8 cellular contexts compared by ENCODE assay signal in genomic region chr17:43766413-43767052, GRCh38. TPM values are rescaled to one million over a fixed set of nuclear protein-coding genes. Genes with fewer than 3 reads are reported as not detected.
DNase-seq lines count a peak whose midpoint lies in the region; ATAC-seq, FAIRE-seq and TF ChIP-seq lines count a peak whose summit lies in the region.

No MANE protein-coding gene starts in this region.

- peaks cover 0 to 24% (median 0%) of the 10 kb centered on the region in 11 experiments; a peak in 3 of 22 replicates for H4K20me1 ChIP-seq in BLaER1 treated with 17β-estradiol and CSF1 and Interleukin-3, amounts not matched to agents 10 nM and 100 nM
- H4K20me1 ChIP-seq in GM23338 (replicated peaks; ENCODE audit: insufficient read depth) (no peaks in the 10 kb centered on the region), K562 (replicated peaks; ENCODE audit: control insufficient read depth, insufficient read depth, low read length) (peaks cover 5% of the 10 kb centered on the region; the same call in 1 of the 2 replicates)

- H3K4me2 ChIP-seq in BLaER1 treated with 17β-estradiol and CSF1 and Interleukin-3, amounts not matched to agents 10 nM and 100 nM: peak overlapping the region in 6 of 11 experiments; percentile 79 to 98 (median 92); a peak in 12 of 22 replicates
- H3K4me2 ChIP-seq in GM23338 (no peak overlapping the region), K562 (ENCODE audit: insufficient read depth, low read length) (no peak overlapping the region)

- no peaks in the 10 kb centered on the region for H3F3A ChIP-seq in GM23338 (replicated peaks; ENCODE audit: low read depth)

- TF ChIP-seq RAD21 in K562 (CRISPR knock-in tag; conservative IDR thresholded peaks at IDR 0.05 in 1 of 2, IDR thresholded peaks at IDR 0.05 in 1 of 2): peak in 1 of 2 experiments; percentile 38; a peak in 2 of 4 replicates

- no peaks in the 10 kb centered on the region for H3K27me3 ChIP-seq in BLaER1 treated with 17β-estradiol and CSF1 and Interleukin-3, amounts not matched to agents 10 nM and 100 nM
- H3K27me3 ChIP-seq in GM23338 (ENCODE audit: insufficient read depth) (no peaks in the 10 kb centered on the region), K562 (ENCODE audit: control insufficient read depth in 2 of 2, insufficient read depth in 2 of 2, low read length in 2 of 2) (peaks cover 3 to 10% of the 10 kb centered on the region in 2 experiments; a peak in 3 of 5 replicates)

- peak; percentile 94 for FAIRE-seq in K562 (lab: Jason Lieb, UNC)

- no peak overlapping the region; a peak in 1 of 22 replicates for H3K9ac ChIP-seq in BLaER1 treated with 17β-estradiol and CSF1 and Interleukin-3, amounts not matched to agents 10 nM and 100 nM
- no peak overlapping the region for H3K9ac ChIP-seq in K562 (ENCODE audit: insufficient read depth in 1 of 2, low read depth in 2 of 2, low read length in 2 of 2)

- H3K9me3 ChIP-seq in BLaER1 treated with 17β-estradiol and CSF1 and Interleukin-3, amounts not matched to agents 10 nM and 100 nM (replicated peaks in 1 of 11): peaks cover 0 to 14% (median 0%) of the 10 kb centered on the region in 11 experiments; a peak in 2 of 22 replicates
- no peaks in the 10 kb centered on the region for H3K9me3 ChIP-seq in K562 (replicated peaks; ENCODE audit: control insufficient read depth, insufficient read depth, low read depth, low read length)

- no peak for TF ChIP-seq POLR2A in K562 (conservative IDR thresholded peaks at IDR 0.05)

- peak overlapping the region in 5 of 11 experiments; percentile 51 to 87 (median 83); a peak in 6 of 22 replicates for H3K27ac ChIP-seq in BLaER1 treated with 17β-estradiol and CSF1 and Interleukin-3, amounts not matched to agents 10 nM and 100 nM
- H3K27ac ChIP-seq in GM23338 (ENCODE audit: low read depth) (no peak overlapping the region), RWPE1 (no peak overlapping the region), K562 (ENCODE audit: extremely low read depth, low read depth, low read length) (no peak overlapping the region)

- DNase-seq in GM23338 (ENCODE audit: low spot score) (peak; percentile 93), RWPE1 (ENCODE audit: low spot score) (peak; percentile 56), K562 (ENCODE audit: extremely low read depth in 1 of 4, low spot score in 3 of 4) (peak; percentile 63 to 74 (median 67)), left lobe of liver (ENCODE audit: low spot score) (no peak), ecto neural progenitor cell (ENCODE audit: low spot score) (no peak)
- peak in 2 of 3 donors; percentile 9 to 38 for DNase-seq in stimulated activated CD4-positive, alpha-beta T cell treated with anti-CD3 and anti-CD28 coated beads, TNF-alpha, amount 100 ng/mL, for 1 hour (ENCODE audit: low read depth in 3 of 3, low spot score in 1 of 3)

- BruUV-seq in K562 (replicated peaks; lab: Mats Ljungman, UMichigan): no TSS peak

- no peak overlapping the region for H3K4me3 Mint-ChIP-seq in GM23338

- H3K9me1 ChIP-seq in K562 (ENCODE audit: control insufficient read depth, insufficient read depth, low read length): no peaks in the 10 kb centered on the region

- no peaks in the 10 kb centered on the region for H3K9me3 Mint-ChIP-seq in GM23338

- peaks cover 14% of the 10 kb centered on the region; the same call in 2 of the 3 replicates for H3K36me3 Mint-ChIP-seq in GM23338 (ENCODE audit: low read depth)

- WGBS in K562 (ENCODE audit: insufficient coverage, low coverage, missing lambda C conversion rate): 23% methylated on average over 7 of the region's 7 CpGs

- peaks cover 17 to 72% (median 44%) of the 10 kb centered on the region in 11 experiments; a peak in 21 of 22 replicates for H3K36me3 ChIP-seq in BLaER1 treated with 17β-estradiol and CSF1 and Interleukin-3, amounts not matched to agents 10 nM and 100 nM
- H3K36me3 ChIP-seq in GM23338 (ENCODE audit: insufficient read depth): no peaks in the 10 kb centered on the region
- peaks cover 9% of the 10 kb centered on the region; the same call in 1 of the 3 replicates for H3K36me3 ChIP-seq in K562 (ENCODE audit: control insufficient read depth, insufficient read depth, low read length)

- peaks cover 14 to 72% (median 53%) of the 10 kb centered on the region in 10 experiments for H3K4me1 ChIP-seq in BLaER1 treated with 17β-estradiol and CSF1 and Interleukin-3, amounts not matched to agents 10 nM and 100 nM
- H3K4me1 ChIP-seq in GM23338 (ENCODE audit: insufficient read depth) (no peaks in the 10 kb centered on the region), K562 (replicated peaks in 1 of 2; ENCODE audit: control insufficient read depth in 2 of 2, insufficient read depth in 2 of 2, low read length in 2 of 2) (peaks cover 0 to 3% of the 10 kb centered on the region in 2 experiments; a peak in 3 of 5 replicates)

- ATAC-seq in GM23338 (peak; percentile 80), K562 (peak; percentile 76), left lobe of liver (peak; percentile 31), HG02763 (IDR thresholded peaks at IDR 0.05; ENCODE audit: unreplicated experiment) (no peak)

- peak; percentile 93 to 98 for TF ChIP-seq CTCF in GM23338 (conservative IDR thresholded peaks at IDR 0.05; ENCODE audit: low read depth in 2 of 2)
- TF ChIP-seq CTCF in RWPE1 (conservative IDR thresholded peaks at IDR 0.05; ENCODE audit: low read depth): peak; percentile 91
- TF ChIP-seq CTCF in K562 (IDR thresholded peaks at IDR 0.05 in 2 of 3, conservative IDR thresholded peaks at IDR 0.05 in 1 of 3; ENCODE audit: insufficient read depth in 2 of 3, low read depth in 1 of 3, low read length in 3 of 3): peak; percentile 75 to 87 (median 80)

- H3K4me3 ChIP-seq in BLaER1 treated with 17β-estradiol and CSF1 and Interleukin-3, amounts not matched to agents 10 nM and 100 nM: no peak overlapping the region
- no peak overlapping the region for H3K4me3 ChIP-seq in GM23338
- H3K4me3 ChIP-seq in K562: no peak overlapping the region

- H3K9me2 ChIP-seq in GM23338 (ENCODE audit: insufficient read depth): no peaks in the 10 kb centered on the region

- H3K27me3 Mint-ChIP-seq in GM23338 (ENCODE audit: insufficient read depth, low read depth, poor library complexity): peaks cover 3% of the 10 kb centered on the region

- in situ Hi-C loops in K562 (cut with MboI): no loop called here

- POLR2A ChIA-PET in RWPE1 (lab: Yijun Ruan, JAX; ENCODE audit: low non-redundant PET): no interaction called here
- POLR2A ChIA-PET in K562 (lab: Yijun Ruan, JAX): interaction anchor here (0.6 to 1.2 kb wide), 4 partner anchors 72 to 354 kb away, joined by 3 to 4 read pairs (median 3); no protein-coding TSS in a partner anchor

- no peak overlapping the region for H3K27ac Mint-ChIP-seq in GM23338

- no peak overlapping the region for H2AFZ ChIP-seq in GM23338
- no peak overlapping the region for H2AFZ ChIP-seq in K562 (ENCODE audit: low read depth, low read length)

- CTCF ChIA-PET in RWPE1 (lab: Yijun Ruan, JAX) (interaction anchor here (0.6 to 2.1 kb wide), 12 partner anchors 10 to 249 kb away, joined by 3 to 15 read pairs (median 5); no protein-coding TSS in a partner anchor), K562 (lab: Yijun Ruan, JAX; ENCODE audit: low intra/inter-chr PET ratio) (interaction anchor here (0.7 to 11.2 kb wide), 6 partner anchors 73 to 222 kb away, joined by 3 to 310 read pairs (median 4); no protein-coding TSS in a partner anchor)

- intact Hi-C loops in K562 (cut with micrococcal nuclease): no loop called here

- H3K4me1 Mint-ChIP-seq in GM23338: peaks cover 4% of the 10 kb centered on the region

- no peak for TF ChIP-seq EP300 in K562 (IDR thresholded peaks at IDR 0.05; ENCODE audit: low read length)

- no peaks in the 10 kb centered on the region for H3K79me2 ChIP-seq in GM23338 (replicated peaks; ENCODE audit: insufficient read depth)
- no peaks in the 10 kb centered on the region for H3K79me2 ChIP-seq in K562 (ENCODE audit: control insufficient read depth, insufficient read depth, low read length)

RNA-seq across cellular contexts. Expression of gene SOST, which starts 7.9 kb away (rescaled TPM):
- 0.31 TPM in 1 of 2 replicates, not detected in the other for total RNA-seq in GM23338 (2014; rRNA removed; shearing (Covaris generic))
- polyA plus RNA-seq in GM23338 (2016; fragmentation: Nextera tagmentation; extraction: Ambion mirVana) (not detected in 2 replicates), K562 (2011; rRNA removed) (not detected in 2 replicates), K562 (2014; fragmentation: Illumina TruSeq; extraction: Trizol) (not detected in 2 replicates), K562 (2014; fragmentation: Nextera tagmentation; extraction: Ambion mirVana) (not detected), K562 (2014; rRNA removed) (not detected in 2 replicates)
- total RNA-seq in K562 (2011; cell fraction: chromatin; rRNA removed; ENCODE audit: low replicate concordance): not detected in 2 replicates
- not detected in 2 replicates for total RNA-seq in K562 (2011; cell fraction: nucleolus; rRNA removed)
- not detected in 2 replicates for total RNA-seq in K562 (2011; cell fraction: nucleoplasm; rRNA removed)
- total RNA-seq in K562 (2014; rRNA removed) (not detected in 2 replicates), K562 (2014; rRNA removed; fragmentation: Illumina TruSeq; extraction: Trizol) (not detected in 2 replicates), K562 (2015; rRNA removed; fragmentation: Illumina TruSeq; extraction: Trizol) (not detected in 2 replicates), K562 (2021) (not detected in 2 replicates), left lobe of liver (not detected)
- polyA plus RNA-seq in K562 (2011; cell fraction: cytosol; rRNA removed): not detected in 2 replicates
- polyA plus RNA-seq in K562 (2011; cell fraction: nucleus; rRNA removed): not detected in 2 replicates
- polyA plus RNA-seq in K562 (2012): 0.06 TPM in 1 of 2 replicates, not detected in the other
- polyA minus RNA-seq in K562 (2011; rRNA and poly(A)+ RNA removed): not detected in 2 replicates
- not detected in 2 replicates for polyA minus RNA-seq in K562 (2011; cell fraction: cytosol; rRNA and poly(A)+ RNA removed)
- not detected in 2 replicates for polyA minus RNA-seq in K562 (2011; cell fraction: nucleus; rRNA and poly(A)+ RNA removed)

RNA-seq across cellular contexts. Expression of gene DUSP3, which starts 12.2 kb away (rescaled TPM):
- 17.5 and 22.1 TPM in 2 replicates for total RNA-seq in GM23338 (2014; rRNA removed; shearing (Covaris generic))
- 14.7 and 15.4 TPM in 2 replicates for polyA plus RNA-seq in GM23338 (2016; fragmentation: Nextera tagmentation; extraction: Ambion mirVana)
- total RNA-seq in K562 (2011; cell fraction: chromatin; rRNA removed; ENCODE audit: low replicate concordance): 10.7 and 20.7 TPM in 2 replicates
- total RNA-seq in K562 (2011; cell fraction: nucleolus; rRNA removed): 17.7 and 19.6 TPM in 2 replicates
- 17.4 and 24.8 TPM in 2 replicates for total RNA-seq in K562 (2011; cell fraction: nucleoplasm; rRNA removed)
- 9.4 and 13.2 TPM in 2 replicates for total RNA-seq in K562 (2014; rRNA removed)
- 11.9 and 12.3 TPM in 2 replicates for total RNA-seq in K562 (2014; rRNA removed; fragmentation: Illumina TruSeq; extraction: Trizol)
- total RNA-seq in K562 (2015; rRNA removed; fragmentation: Illumina TruSeq; extraction: Trizol): 13.3 and 15.4 TPM in 2 replicates
- total RNA-seq in K562 (2021): 14.4 and 15.5 TPM in 2 replicates
- polyA plus RNA-seq in K562 (2011; rRNA removed): 19.8 and 20.2 TPM in 2 replicates
- polyA plus RNA-seq in K562 (2011; cell fraction: cytosol; rRNA removed): 20.3 and 21.1 TPM in 2 replicates
- 22.7 and 23.3 TPM in 2 replicates for polyA plus RNA-seq in K562 (2011; cell fraction: nucleus; rRNA removed)
- polyA plus RNA-seq in K562 (2012): 11.5 and 16.7 TPM in 2 replicates
- 13.2 and 13.6 TPM in 2 replicates for polyA plus RNA-seq in K562 (2014; fragmentation: Illumina TruSeq; extraction: Trizol)
- 1 to 10 TPM; 4.1 to 5.0 TPM for polyA plus RNA-seq in K562 (2014; fragmentation: Nextera tagmentation; extraction: Ambion mirVana)
- polyA plus RNA-seq in K562 (2014; rRNA removed): 11.9 and 13.1 TPM in 2 replicates
- polyA minus RNA-seq in K562 (2011; rRNA and poly(A)+ RNA removed): 14.9 and 15.9 TPM in 2 replicates
- 16.9 and 17.3 TPM in 2 replicates for polyA minus RNA-seq in K562 (2011; cell fraction: cytosol; rRNA and poly(A)+ RNA removed)
- polyA minus RNA-seq in K562 (2011; cell fraction: nucleus; rRNA and poly(A)+ RNA removed): 11.0 and 13.8 TPM in 2 replicates
- total RNA-seq in left lobe of liver: 79.4 TPM

RNA-seq across cellular contexts. Expression of gene CFAP97D1, which starts 13.7 kb away (rescaled TPM):
- total RNA-seq in GM23338 (2014; rRNA removed; shearing (Covaris generic)): 0.07 and 0.12 TPM in 2 replicates
- 0.10 TPM in 1 of 2 replicates, not detected in the other for polyA plus RNA-seq in GM23338 (2016; fragmentation: Nextera tagmentation; extraction: Ambion mirVana)
- 0.07 TPM in 1 of 2 replicates, not detected in the other for total RNA-seq in K562 (2011; cell fraction: chromatin; rRNA removed; ENCODE audit: low replicate concordance)
- not detected in 2 replicates for total RNA-seq in K562 (2011; cell fraction: nucleolus; rRNA removed)
- total RNA-seq in K562 (2011; cell fraction: nucleoplasm; rRNA removed): not detected in 2 replicates
- total RNA-seq in K562 (2014; rRNA removed): not detected in 2 replicates
- not detected in 2 replicates for total RNA-seq in K562 (2014; rRNA removed; fragmentation: Illumina TruSeq; extraction: Trizol)
- total RNA-seq in K562 (2015; rRNA removed; fragmentation: Illumina TruSeq; extraction: Trizol): not detected in 2 replicates
- total RNA-seq in K562 (2021): not detected in 2 replicates
- polyA plus RNA-seq in K562 (2011; rRNA removed): not detected in 2 replicates
- polyA plus RNA-seq in K562 (2011; cell fraction: cytosol; rRNA removed): not detected in 2 replicates
- not detected in 2 replicates for polyA plus RNA-seq in K562 (2011; cell fraction: nucleus; rRNA removed)
- 0.01 TPM in 1 of 2 replicates, not detected in the other for polyA plus RNA-seq in K562 (2012)
- polyA plus RNA-seq in K562 (2014; fragmentation: Illumina TruSeq; extraction: Trizol): not detected in 2 replicates
- not detected for polyA plus RNA-seq in K562 (2014; fragmentation: Nextera tagmentation; extraction: Ambion mirVana)
- not detected in 2 replicates for polyA plus RNA-seq in K562 (2014; rRNA removed)
- polyA minus RNA-seq in K562 (2011; rRNA and poly(A)+ RNA removed): 0.04 TPM in 1 of 2 replicates, not detected in the other
- not detected in 2 replicates for polyA minus RNA-seq in K562 (2011; cell fraction: cytosol; rRNA and poly(A)+ RNA removed)
- polyA minus RNA-seq in K562 (2011; cell fraction: nucleus; rRNA and poly(A)+ RNA removed): not detected in 2 replicates
- not detected for total RNA-seq in left lobe of liver

Comparison
In these comparisons a context has a peak if more than half of its experiments do, and no peak if none do; other contexts are left out.
1. H3K4me2 ChIP-seq: peak in BLaER1 treated with 17β-estradiol and CSF1 and Interleukin-3, amounts not matched to agents 10 nM and 100 nM (6 of 11); none in GM23338 (single experiment) and K562 (single experiment).
2. DNase-seq: peak in GM23338 (single experiment), RWPE1 (single experiment), K562 (4 of 4) and stimulated activated CD4-positive, alpha-beta T cell treated with anti-CD3 and anti-CD28 coated beads, TNF-alpha, amount 100 ng/mL, for 1 hour (2 of 3); none in left lobe of liver (single experiment) and ecto neural progenitor cell (single experiment).
3. Peak in every context shown above with its lines, with median percentiles within 50 percentile points of each other: CTCF ChIP-seq.